In the genomic region with DNA sequence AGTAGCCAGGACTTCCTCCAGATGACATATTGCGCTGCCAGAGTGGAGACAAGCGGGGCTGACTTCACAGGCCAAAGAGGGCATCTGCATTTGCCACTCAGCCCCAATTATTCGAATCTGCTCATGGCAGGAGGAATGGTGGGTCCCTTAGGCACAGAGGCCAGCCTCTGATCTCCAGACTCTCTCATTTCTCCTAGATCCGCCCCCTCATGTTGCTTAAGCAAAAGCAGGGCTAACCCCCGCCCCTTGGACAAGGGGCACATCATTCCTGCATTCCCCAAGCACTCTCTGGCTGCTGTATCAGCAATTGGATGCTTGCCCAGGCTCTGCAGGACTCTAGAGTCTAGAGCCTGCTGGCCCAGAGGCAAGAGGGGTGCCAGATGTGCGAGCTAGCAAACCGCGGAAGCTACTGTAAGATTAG, we compare ENCODE assay signal across 10 cellular contexts.
DNase-seq lines count a peak whose midpoint lies in the region; ATAC-seq, FAIRE-seq and TF ChIP-seq lines count a peak whose summit lies in the region.
"Had no signal": no experiment of that assay in that cellular context is flagged by ENCODE, and none has a peak within 500 bp of the region (broad histone marks: within the 10 kb centered on the region; RNA-seq: fewer than 3 reads in every experiment).

No MANE protein-coding gene starts in this region.

- TF ChIP-seq CTCF in astrocyte of the cerebellum (IDR thresholded peaks at IDR 0.05; ENCODE audit: low read depth, low read length, missing control alignments), result no peak
- no peak for TF ChIP-seq CTCF in Caco-2 (IDR thresholded peaks at IDR 0.05; ENCODE audit: insufficient read depth in 1 of 2, low read depth in 1 of 2, low read length in 1 of 2, severe bottlenecking in 1 of 2, unreplicated experiment in 1 of 2)
- no peak for TF ChIP-seq CTCF in activated CD8-positive, alpha-beta T cell treated with anti-CD3 and anti-CD28 coated beads for 36 hours (IDR thresholded peaks at IDR 0.05)

- H3K4me1 ChIP-seq in Caco-2, result no peaks in the 10 kb centered on the region

- CTCF ChIA-PET in Caco-2 (lab: Charles Lee), result no interaction called here
- CTCF ChIA-PET in activated CD8-positive, alpha-beta T cell treated with anti-CD3 and anti-CD28 coated beads for 36 hours (lab: Charles Lee), result no interaction called here

- no peaks in the 10 kb centered on the region for H3K27me3 Mint-ChIP-seq in Caco-2 (ENCODE audit: insufficient read depth, unreplicated experiment)
- no peaks in the 10 kb centered on the region for H3K27me3 Mint-ChIP-seq in activated CD8-positive, alpha-beta T cell treated with anti-CD3 and anti-CD28 coated beads for 36 hours
- H3K27me3 Mint-ChIP-seq: activated CD8-positive, alpha-beta memory T cell treated with anti-CD3 and anti-CD28 coated beads, Interleukin-2, amount 10 ng/mL, durations not matched to agents 7 days and 5 days had no signal

- no peak for ATAC-seq in GM18873 (IDR thresholded peaks at IDR 0.05; ENCODE audit: low FRiP score, unreplicated experiment)
- ATAC-seq in activated CD8-positive, alpha-beta T cell treated with anti-CD3 and anti-CD28 coated beads for 36 hours, result no peak
- ATAC-seq: activated CD8-positive, alpha-beta memory T cell treated with anti-CD3 and anti-CD28 coated beads, Interleukin-2, amount 10 ng/mL, durations not matched to agents 7 days and 5 days; esophagus mucosa had no signal

- H3K4me3 Mint-ChIP-seq in Caco-2 (ENCODE audit: unreplicated experiment), result no peak overlapping the region
- H3K4me3 Mint-ChIP-seq in activated CD8-positive, alpha-beta T cell treated with anti-CD3 and anti-CD28 coated beads for 36 hours, result no peak overlapping the region
- H3K4me3 Mint-ChIP-seq: activated CD8-positive, alpha-beta memory T cell treated with anti-CD3 and anti-CD28 coated beads, Interleukin-2, amount 10 ng/mL, durations not matched to agents 7 days and 5 days had no signal

- H3K27me3 ChIP-seq in Caco-2 (replicated peaks; ENCODE audit: control insufficient read depth, insufficient read depth, low read length), result no peaks in the 10 kb centered on the region

- intact Hi-C loops in Caco-2 (cut with micrococcal nuclease; ENCODE audit: unreplicated experiment), result loop anchor here (10.0 kb wide), 1 partner anchor 182 kb away; no protein-coding TSS in a partner anchor
- intact Hi-C loops in activated CD8-positive, alpha-beta T cell treated with anti-CD3 and anti-CD28 coated beads for 36 hours (cut with micrococcal nuclease), result no loop called here

- no TSS peak for BruUV-seq in Caco-2 (replicated peaks; lab: Mats Ljungman, UMichigan)

- no peak for FAIRE-seq in urothelium cell line (lab: Jason Lieb, UNC)

- DNase-seq in NCI-H748 (lab: John Stamatoyannopoulos, UW; ENCODE audit: unreplicated experiment) (peak; percentile 30), NCI-H748 treated with DMSO at 0.1 percent for 48 hours (lab: John Stamatoyannopoulos, UW) (no peak), astrocyte of the cerebellum (ENCODE audit: low read depth) (peak; percentile 97), left kidney (ENCODE audit: low read depth, low spot score) (peak; percentile 45), urothelium cell line (ENCODE audit: low spot score) (peak; percentile 74), Caco-2 (no peak)
- DNase-seq in activated CD8-positive, alpha-beta T cell treated with anti-CD3 and anti-CD28 coated beads for 36 hours, result no peak
- DNase-seq: activated CD8-positive, alpha-beta memory T cell treated with anti-CD3 and anti-CD28 coated beads, Interleukin-2, amount 10 ng/mL, durations not matched to agents 7 days and 5 days had no signal

- in situ Hi-C loops in astrocyte of the cerebellum (cut with HindIII; ENCODE audit: low sequenced_read_pairs), result loop anchor here (10.0 kb wide), 1 partner anchor 798 kb away; no protein-coding TSS in a partner anchor

- no peaks in the 10 kb centered on the region for H3K9me3 ChIP-seq in Caco-2

- H3K9me3 Mint-ChIP-seq in Caco-2 (ENCODE audit: unreplicated experiment), result no peaks in the 10 kb centered on the region
- H3K9me3 Mint-ChIP-seq in activated CD8-positive, alpha-beta T cell treated with anti-CD3 and anti-CD28 coated beads for 36 hours, result peaks cover 4% of the 10 kb centered on the region

- no peaks in the 10 kb centered on the region for H3K4me1 Mint-ChIP-seq in Caco-2 (ENCODE audit: low read depth, unreplicated experiment)
- H3K4me1 Mint-ChIP-seq in activated CD8-positive, alpha-beta T cell treated with anti-CD3 and anti-CD28 coated beads for 36 hours (ENCODE audit: low read depth), result peaks cover 2% of the 10 kb centered on the region
- H3K4me1 Mint-ChIP-seq: activated CD8-positive, alpha-beta memory T cell treated with anti-CD3 and anti-CD28 coated beads, Interleukin-2, amount 10 ng/mL, durations not matched to agents 7 days and 5 days had no signal

- H3K27ac Mint-ChIP-seq in Caco-2 (ENCODE audit: unreplicated experiment), result no peak overlapping the region
- H3K27ac Mint-ChIP-seq in activated CD8-positive, alpha-beta T cell treated with anti-CD3 and anti-CD28 coated beads for 36 hours, result no peak overlapping the region
- H3K27ac Mint-ChIP-seq: activated CD8-positive, alpha-beta memory T cell treated with anti-CD3 and anti-CD28 coated beads, Interleukin-2, amount 10 ng/mL, durations not matched to agents 7 days and 5 days had no signal

- POLR2A ChIA-PET in Caco-2 (lab: Charles Lee), result no interaction called here
- POLR2A ChIA-PET in activated CD8-positive, alpha-beta T cell treated with anti-CD3 and anti-CD28 coated beads for 36 hours (lab: Charles Lee), result no interaction called here

- no peaks in the 10 kb centered on the region for H3K36me3 Mint-ChIP-seq in Caco-2 (ENCODE audit: insufficient read depth, unreplicated experiment)
- peaks cover 2% of the 10 kb centered on the region for H3K36me3 Mint-ChIP-seq in activated CD8-positive, alpha-beta T cell treated with anti-CD3 and anti-CD28 coated beads for 36 hours (ENCODE audit: low read depth)
- H3K36me3 Mint-ChIP-seq: activated CD8-positive, alpha-beta memory T cell treated with anti-CD3 and anti-CD28 coated beads, Interleukin-2, amount 10 ng/mL, durations not matched to agents 7 days and 5 days had no signal

- H3K4me3 ChIP-seq in astrocyte of the cerebellum (ENCODE audit: low read depth, low read length) (no peak overlapping the region), Caco-2 (ENCODE audit: low read depth, low read length) (no peak overlapping the region)

- no peaks in the 10 kb centered on the region for H3K36me3 ChIP-seq in Caco-2 (ENCODE audit: control insufficient read depth, insufficient read depth, low read length)

Comparison
In these comparisons a context has a peak if more than half of its experiments do, and no peak if none do; other contexts are left out.
1. DNase-seq: peak in NCI-H748 (single experiment), astrocyte of the cerebellum (single experiment), left kidney (single experiment) and urothelium cell line (single experiment); none in NCI-H748 treated with DMSO at 0.1 percent for 48 hours (single experiment), Caco-2 (0 of 2) and activated CD8-positive, alpha-beta T cell treated with anti-CD3 and anti-CD28 coated beads for 36 hours (single experiment).